17 cellular contexts compared by ENCODE assay signal in genomic region chr3:123733805-123734526, GRCh38.
A peak's percentile ranks its signal among the peaks of the same experiment; 100 is the strongest.
DNase-seq lines count a peak whose midpoint lies in the region; ATAC-seq and TF ChIP-seq lines count a peak whose summit lies in the region.
"Had no signal": no experiment of that assay in that cellular context is flagged by ENCODE, and none has a peak within 500 bp of the region (broad histone marks: within the 10 kb centered on the region; RNA-seq: fewer than 3 reads in every experiment).

No MANE protein-coding gene starts in this region.

- DNase-seq in BJ (ENCODE audit: low read depth): peak; percentile 81
- peak; percentile 34 for DNase-seq in NCI-H226
- peak; percentile 65 for DNase-seq in choroid plexus epithelial cell (ENCODE audit: low read depth)
- peak; percentile 95 for DNase-seq in myocyte (ENCODE audit: low read depth)
- DNase-seq in upper lobe of right lung: no peak
- DNase-seq in cardiac septum (ENCODE audit: low spot score): no peak
- DNase-seq in activated T-cell treated with anti-CD3 and anti-CD28 coated beads, Interleukin-2, amount 50 U/mL, for 72 hours: no peak
- DNase-seq: activated naive CD4-positive, alpha-beta T cell treated with anti-CD3 and anti-CD28 coated beads, Interleukin-2, amount 10 ng/mL, durations not matched to agents 7 days and 5 days; CD4-positive, CD25-positive, alpha-beta regulatory T cell; hypothalamus; NCI-H510A; psoas muscle; stimulated activated CD4-positive, alpha-beta T cell treated with anti-CD3 and anti-CD28 coated beads, Interleukin-4, amount 100 ng/mL, for 24 hours; stimulated activated naive CD8-positive, alpha-beta T cell treated with anti-CD3 and anti-CD28 coated beads, Interleukin-15, Interleukin-2, amounts not matched to agents 100 U/mL and 50 U/mL, for 24 hours had no signal

- H3K27ac Mint-ChIP-seq in activated T-cell treated with anti-CD3 and anti-CD28 coated beads, Interleukin-2, amount 50 U/mL, for 72 hours: no peak overlapping the region
- H3K27ac Mint-ChIP-seq: activated naive CD4-positive, alpha-beta T cell treated with anti-CD3 and anti-CD28 coated beads, Interleukin-2, amount 10 ng/mL, durations not matched to agents 7 days and 5 days had no signal

- POLR2A ChIA-PET in BJ (lab: Charles Lee): interaction anchor here (0.5 to 0.6 kb wide), 2 partner anchors 19 to 21 kb away, joined by 3 to 11 read pairs; no protein-coding TSS in a partner anchor

- H3K4me1 Mint-ChIP-seq in activated T-cell treated with anti-CD3 and anti-CD28 coated beads, Interleukin-2, amount 50 U/mL, for 72 hours (ENCODE audit: low read depth): no peaks in the 10 kb centered on the region
- H3K4me1 Mint-ChIP-seq: activated naive CD4-positive, alpha-beta T cell treated with anti-CD3 and anti-CD28 coated beads, Interleukin-2, amount 10 ng/mL, durations not matched to agents 7 days and 5 days; CD4-positive, CD25-positive, alpha-beta regulatory T cell had no signal

- ATAC-seq in upper lobe of right lung: no peak
- no peak for ATAC-seq in activated T-cell treated with anti-CD3 and anti-CD28 coated beads, Interleukin-2, amount 50 U/mL, for 72 hours (replicated peaks in 1 of 2)
- ATAC-seq in GM18517 (IDR thresholded peaks at IDR 0.05; ENCODE audit: unreplicated experiment): no peak
- ATAC-seq: psoas muscle; Right ventricle myocardium inferior; stimulated activated naive CD8-positive, alpha-beta T cell treated with anti-CD3 and anti-CD28 coated beads, Interleukin-15, Interleukin-2, amounts not matched to agents 100 U/mL and 50 U/mL, for 24 hours had no signal

- TF ChIP-seq CTCF in BJ (IDR thresholded peaks at IDR 0.05; ENCODE audit: insufficient read depth, low read depth, low read length) (no peak), choroid plexus epithelial cell (conservative IDR thresholded peaks at IDR 0.05; ENCODE audit: low read depth, low read length) (no peak), upper lobe of right lung (IDR thresholded peaks at IDR 0.05) (no peak)

- H3K36me3 Mint-ChIP-seq in activated T-cell treated with anti-CD3 and anti-CD28 coated beads, Interleukin-2, amount 50 U/mL, for 72 hours (ENCODE audit: insufficient read depth in 2 of 2): no peaks in the 10 kb centered on the region
- H3K36me3 Mint-ChIP-seq: activated naive CD4-positive, alpha-beta T cell treated with anti-CD3 and anti-CD28 coated beads, Interleukin-2, amount 10 ng/mL, durations not matched to agents 7 days and 5 days; CD4-positive, CD25-positive, alpha-beta regulatory T cell had no signal

- H3K27me3 Mint-ChIP-seq in activated T-cell treated with anti-CD3 and anti-CD28 coated beads, Interleukin-2, amount 50 U/mL, for 72 hours (ENCODE audit: low read depth): peaks cover 5% of the 10 kb centered on the region

- CTCF ChIA-PET in BJ (lab: Yijun Ruan, JAX): interaction anchor here (0.8 to 3.6 kb wide), 5 partner anchors 11 to 273 kb away, joined by 3 to 19 read pairs (median 3); no protein-coding TSS in a partner anchor

- H3K36me3 ChIP-seq in BJ (ENCODE audit: control insufficient read depth, insufficient read depth, low read length) (peaks cover 42% of the 10 kb centered on the region), upper lobe of right lung (no peaks in the 10 kb centered on the region)

- no peak overlapping the region for H3K4me3 ChIP-seq in BJ (ENCODE audit: low read depth, low read length)
- H3K4me3 ChIP-seq in choroid plexus epithelial cell (ENCODE audit: low read depth, low read length): no peak overlapping the region
- no peak overlapping the region for H3K4me3 ChIP-seq in upper lobe of right lung
- H3K4me3 ChIP-seq: lung, psoas muscle had no signal

- no peaks in the 10 kb centered on the region for H3K9me3 Mint-ChIP-seq in activated T-cell treated with anti-CD3 and anti-CD28 coated beads, Interleukin-2, amount 50 U/mL, for 72 hours
- H3K9me3 Mint-ChIP-seq: activated naive CD4-positive, alpha-beta T cell treated with anti-CD3 and anti-CD28 coated beads, Interleukin-2, amount 10 ng/mL, durations not matched to agents 7 days and 5 days had no signal

- H3K9me3 ChIP-seq in upper lobe of right lung: no peaks in the 10 kb centered on the region
- H3K9me3 ChIP-seq: psoas muscle had no signal

- H3K4me1 ChIP-seq in upper lobe of right lung: no peaks in the 10 kb centered on the region
- H3K4me1 ChIP-seq: psoas muscle had no signal

- H3K27ac ChIP-seq in upper lobe of right lung: no peak overlapping the region
- H3K27ac ChIP-seq: psoas muscle had no signal

- H3K4me3 Mint-ChIP-seq in activated T-cell treated with anti-CD3 and anti-CD28 coated beads, Interleukin-2, amount 50 U/mL, for 72 hours: no peak overlapping the region
- H3K4me3 Mint-ChIP-seq: activated naive CD4-positive, alpha-beta T cell treated with anti-CD3 and anti-CD28 coated beads, Interleukin-2, amount 10 ng/mL, durations not matched to agents 7 days and 5 days; CD4-positive, CD25-positive, alpha-beta regulatory T cell had no signal

- intact Hi-C loops in upper lobe of right lung (cut with DNase I): no loop called here
- intact Hi-C loops in cardiac septum (cut with DNase I): no loop called here

- H3K27me3 ChIP-seq in BJ (ENCODE audit: control insufficient read depth, insufficient read depth, low read length): no peaks in the 10 kb centered on the region
- no peaks in the 10 kb centered on the region for H3K27me3 ChIP-seq in upper lobe of right lung

Comparison
In these comparisons a context has a peak if more than half of its experiments do, and no peak if none do; other contexts are left out.
1. DNase-seq: peak in BJ (single experiment), NCI-H226 (single experiment), choroid plexus epithelial cell (single experiment) and myocyte (single experiment); none in upper lobe of right lung (single experiment), cardiac septum (single experiment) and activated T-cell treated with anti-CD3 and anti-CD28 coated beads, Interleukin-2, amount 50 U/mL, for 72 hours (0 of 2).